Comparison of ENCODE assay signal across 17 cellular contexts in genomic region chr11:37786214-37786755, GRCh38.
DNase-seq lines count a peak whose midpoint lies in the region; TF ChIP-seq lines count a peak whose summit lies in the region.
"Had no signal": no experiment of that assay in that cellular context is flagged by ENCODE, and none has a peak within 500 bp of the region (broad histone marks: within the 10 kb centered on the region; RNA-seq: fewer than 3 reads in every experiment).

No MANE protein-coding gene starts in this region.

- no peak for TF ChIP-seq EP300 in transverse colon (IDR thresholded peaks at IDR 0.05; ENCODE audit: low read depth)

- no peaks in the 10 kb centered on the region for H3K27me3 ChIP-seq in transverse colon

- TF ChIP-seq CTCF in fibroblast of the aortic adventitia (IDR thresholded peaks at IDR 0.05; ENCODE audit: insufficient read depth, low read length) = no peak
- TF ChIP-seq CTCF in transverse colon (IDR thresholded peaks at IDR 0.05) = no peak

- H3K36me3 ChIP-seq in transverse colon = no peaks in the 10 kb centered on the region

- H3K9me3 ChIP-seq in transverse colon = peaks cover 3 to 7% of the 10 kb centered on the region in 2 donors

- intact Hi-C loops in transverse colon (cut with DNase I; ENCODE audit: low total_unique reads) = no loop called here

- H3K4me3 ChIP-seq in fibroblast of the aortic adventitia (ENCODE audit: low read depth, low read length) = no peak overlapping the region
- no peak overlapping the region for H3K4me3 ChIP-seq in transverse colon

- TF ChIP-seq POLR2A in transverse colon (IDR thresholded peaks at IDR 0.05) = no peak

- 0 to 14% methylated on average over 1 of the region's 1 CpG for WGBS in transverse colon (ENCODE audit: low coverage in 1 of 2), 2 donors

- no peaks in the 10 kb centered on the region for H3K4me1 ChIP-seq in transverse colon

- in situ Hi-C loops in transverse colon (cut with MboI; ENCODE audit: low pct_ligation_motif_present in 1 of 4, low pct_unique_long_range_greater_than_20kb in 1 of 4, low sequenced_read_pairs in 3 of 4) = no loop called here

- no peak overlapping the region for H3K27ac ChIP-seq in transverse colon

- peak; percentile 57 for DNase-seq in HT1080 (ENCODE audit: low read depth)
- DNase-seq in astrocyte of the hippocampus (ENCODE audit: low read depth, low spot score) = peak; percentile 75
- DNase-seq in fibroblast of the aortic adventitia (ENCODE audit: low read depth) = peak; percentile 74
- peak; percentile 79 for DNase-seq in stromal cell of bone marrow (ENCODE audit: low read depth)
- DNase-seq in activated gamma-delta T cell (lab: John Stamatoyannopoulos, UW) = no peak
- no peak for DNase-seq in NCI-H748 (lab: John Stamatoyannopoulos, UW; ENCODE audit: unreplicated experiment)
- DNase-seq in transverse colon = no peak
- DNase-seq: activated B cell treated with CpG ODN at 0.5 μM for 24 hours; activated CD8-positive, alpha-beta memory T cell treated with anti-CD3 and anti-CD28 coated beads for 24 hours; C1 segment of cervical spinal cord; H9; head of caudate nucleus; immature natural killer cell; natural killer cell; NCI-H1417 treated with DMSO at 0.1 percent for 48 hours; NK-92 treated with Interleukin-12 subunit alpha and Interleukin-12 subunit beta, amount 100 ng/mL, for 24 hours; stimulated activated CD4-positive, alpha-beta T cell treated with anti-CD3 and anti-CD28 coated beads, Interleukin-12 subunit alpha, Interleukin-12 subunit beta, amount 100 ng/mL, for 4 hours had no signal

Comparison
In these comparisons a context has a peak if more than half of its experiments do, and no peak if none do; other contexts are left out.
1. DNase-seq: peak in HT1080 (single experiment), astrocyte of the hippocampus (single experiment), fibroblast of the aortic adventitia (single experiment) and stromal cell of bone marrow (single experiment); none in activated gamma-delta T cell (single experiment), NCI-H748 (single experiment) and transverse colon (single experiment).